ENCODE assay signal across 12 cellular contexts in genomic region chr7:114959931-114960330, GRCh38. TPM values are rescaled to one million over a fixed set of nuclear protein-coding genes. Genes with fewer than 3 reads are reported as not detected.
DNase-seq lines count a peak whose midpoint lies in the region; ATAC-seq and TF ChIP-seq lines count a peak whose summit lies in the region.
"Had no signal": no experiment of that assay in that cellular context is flagged by ENCODE, and none has a peak within 500 bp of the region (broad histone marks: within the 10 kb centered on the region; RNA-seq: fewer than 3 reads in every experiment).

No MANE protein-coding gene starts in this region.

- DNase-seq in activated T-cell treated with anti-CD3 and anti-CD28 coated beads, Interleukin-2, amount 50 U/mL, for 4 hours = no peak
- DNase-seq in activated T-cell treated with anti-CD3 and anti-CD28 coated beads, Interleukin-2, amount 50 U/mL, for 1 hour = no peak
- DNase-seq in stimulated activated naive CD8-positive, alpha-beta T cell treated with anti-CD3 and anti-CD28 coated beads, Interleukin-15, Interleukin-2, amounts not matched to agents 100 U/mL and 50 U/mL, for 24 hours = no peak
- DNase-seq in MCF 10A (ENCODE audit: unreplicated experiment) (no peak), aorta (no peak), GOT3 (lab: John Stamatoyannopoulos, UW) (no peak)
- DNase-seq: activated CD4-positive, alpha-beta T cell treated with anti-CD3 and anti-CD28 coated beads, Interleukin-2, amount 50 U/mL, for 1 hour; cortex of kidney; islet precursor cell; OCI-M1 had no signal

- no peaks in the 10 kb centered on the region for H3K4me1 ChIP-seq in aorta (ENCODE audit: control insufficient read depth in 1 of 2, insufficient read depth in 2 of 2, low read length in 2 of 2)

- H3K27me3 Mint-ChIP-seq in activated T-cell treated with anti-CD3 and anti-CD28 coated beads, Interleukin-2, amount 50 U/mL, for 4 hours (ENCODE audit: low read depth) = no peaks in the 10 kb centered on the region
- no peaks in the 10 kb centered on the region for H3K27me3 Mint-ChIP-seq in MCF 10A (ENCODE audit: insufficient read depth, unreplicated experiment)

- no peak overlapping the region for H3K27ac Mint-ChIP-seq in MCF 10A (ENCODE audit: low read depth, unreplicated experiment)

- no peak for TF ChIP-seq CTCF in MCF 10A (IDR thresholded peaks at IDR 0.05; ENCODE audit: unreplicated experiment)

- WGBS in aorta, 2 donors = 45 to 47% methylated on average over 3 of the region's 3 CpGs

- H3K27ac ChIP-seq in aorta (ENCODE audit: low read depth in 1 of 2, low read length in 2 of 2) = no peak overlapping the region

- peak; percentile 54 to 61 for ATAC-seq in activated T-cell treated with anti-CD3 and anti-CD28 coated beads, Interleukin-2, amount 50 U/mL, for 4 hours
- ATAC-seq in HG02642 (IDR thresholded peaks at IDR 0.05; ENCODE audit: poor library complexity, unreplicated experiment) (peak; percentile 83), HG03575 (IDR thresholded peaks at IDR 0.05; ENCODE audit: extremely low read depth, insufficient number of reproducible peaks, low FRiP score, unreplicated experiment) (peak; percentile 74), aorta (ENCODE audit: low FRiP score) (no peak)
- peak; percentile 91 for ATAC-seq in stimulated activated naive CD8-positive, alpha-beta T cell treated with anti-CD3 and anti-CD28 coated beads, Interleukin-15, Interleukin-2, amounts not matched to agents 100 U/mL and 50 U/mL, for 24 hours

- no peak overlapping the region for H3K4me3 ChIP-seq in aorta (ENCODE audit: low read length in 2 of 2)

- H3K9me3 ChIP-seq in aorta (ENCODE audit: control insufficient read depth, low read length) = no peaks in the 10 kb centered on the region

- CTCF ChIA-PET in MCF 10A (lab: Yijun Ruan, JAX) = no interaction called here

- POLR2A ChIA-PET in MCF 10A (lab: Yijun Ruan, JAX) = no interaction called here

- no peaks in the 10 kb centered on the region for H3K9me3 Mint-ChIP-seq in activated T-cell treated with anti-CD3 and anti-CD28 coated beads, Interleukin-2, amount 50 U/mL, for 4 hours
- no peaks in the 10 kb centered on the region for H3K9me3 Mint-ChIP-seq in MCF 10A (ENCODE audit: unreplicated experiment)

- no peaks in the 10 kb centered on the region for H3K36me3 ChIP-seq in aorta (ENCODE audit: control insufficient read depth in 1 of 2, insufficient read depth in 2 of 2, low read length in 1 of 2)

- H3K4me1 Mint-ChIP-seq in activated T-cell treated with anti-CD3 and anti-CD28 coated beads, Interleukin-2, amount 50 U/mL, for 4 hours (ENCODE audit: low read depth) = peaks cover 70% of the 10 kb centered on the region
- no peaks in the 10 kb centered on the region for H3K4me1 Mint-ChIP-seq in MCF 10A (ENCODE audit: insufficient read depth, unreplicated experiment)

- peaks cover 34% of the 10 kb centered on the region for H3K36me3 Mint-ChIP-seq in activated T-cell treated with anti-CD3 and anti-CD28 coated beads, Interleukin-2, amount 50 U/mL, for 4 hours (ENCODE audit: insufficient read depth)
- no peaks in the 10 kb centered on the region for H3K36me3 Mint-ChIP-seq in MCF 10A (ENCODE audit: insufficient read depth, unreplicated experiment)

- H3K4me3 Mint-ChIP-seq in activated T-cell treated with anti-CD3 and anti-CD28 coated beads, Interleukin-2, amount 50 U/mL, for 4 hours = no peak overlapping the region
- no peak overlapping the region for H3K4me3 Mint-ChIP-seq in MCF 10A (ENCODE audit: unreplicated experiment)

- intact Hi-C loops in MCF 10A (cut with micrococcal nuclease) (no loop called here), aorta (cut with DNase I) (no loop called here)

- no peaks in the 10 kb centered on the region for H3K27me3 ChIP-seq in aorta (ENCODE audit: control insufficient read depth in 1 of 2, insufficient read depth in 2 of 2, low read length in 1 of 2)

- BruUV-seq in MCF 10A (replicated peaks; lab: Mats Ljungman, UMichigan) = no TSS peak

RNA-seq across cellular contexts. Expression of gene MDFIC, which starts 38.0 kb away (rescaled TPM):
- 100 to 1,000 TPM in 1 of 3 donors, 10 to 100 TPM in 2; 84.4 to 119 (median 98.9) TPM for total RNA-seq in activated T-cell treated with anti-CD3 and anti-CD28 coated beads, Interleukin-2, amount 50 U/mL, for 4 hours
- total RNA-seq in MCF 10A (2022) = 7.8 and 8.1 TPM in 2 replicates
- 10 to 100 TPM; 25.3 to 37.2 TPM for total RNA-seq in aorta
- 10 to 100 TPM; 11.1 to 11.3 TPM for polyA plus RNA-seq in aorta
